17 cellular contexts compared by ENCODE assay signal in the genomic region with DNA sequence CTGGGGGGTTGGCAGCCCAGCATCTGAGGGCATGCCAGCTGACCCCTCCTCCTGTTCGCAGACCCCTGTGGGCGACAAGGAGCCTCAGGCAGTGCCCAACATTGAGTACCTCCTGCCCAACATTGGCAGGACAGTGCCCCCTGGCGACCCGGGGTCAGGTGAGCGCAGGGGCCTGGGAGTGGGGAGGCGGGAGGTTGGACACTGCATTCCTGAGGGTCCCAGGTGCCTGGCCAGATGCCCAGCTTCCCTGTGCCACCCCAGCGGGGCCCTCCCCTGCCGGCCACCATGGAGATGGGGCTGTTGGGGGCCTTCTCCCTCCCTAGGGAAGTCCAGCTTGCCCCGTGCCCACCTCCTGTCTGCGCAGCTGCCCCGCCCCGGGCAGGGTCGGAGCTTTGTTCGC.
DNase-seq lines count a peak whose midpoint lies in the region; ATAC-seq, FAIRE-seq and TF ChIP-seq lines count a peak whose summit lies in the region.
"Had no signal": no experiment of that assay in that cellular context is flagged by ENCODE, and none has a peak within 500 bp of the region (broad histone marks: within the 10 kb centered on the region; RNA-seq: fewer than 3 reads in every experiment).

No MANE protein-coding gene starts in this region.

- H3K27me3 ChIP-seq in H7 (ENCODE audit: control insufficient read depth, insufficient read depth, low read length) (no peaks in the 10 kb centered on the region), brain microvascular endothelial cell (replicated peaks) (no peaks in the 10 kb centered on the region)

- DNase-seq in 8988T (peak; percentile 7), H7 (peak; percentile 83), brain microvascular endothelial cell (no peak), kidney (peak; percentile 63), NCI-H2081 (lab: John Stamatoyannopoulos, UW) (no peak)
- DNase-seq in NK-92 treated with Interleukin-12 subunit alpha and Interleukin-12 subunit beta, amount 100 ng/mL, for 24 hours (lab: John Stamatoyannopoulos, UW) = no peak
- DNase-seq: C1 segment of cervical spinal cord; CD8-positive, alpha-beta T cell; COR-L47; DND-41; GDM1; GM23248; HCEC 1CT had no signal

- H3K27ac ChIP-seq in brain microvascular endothelial cell (no peak overlapping the region), kidney (ENCODE audit: low read depth in 2 of 2, low read length in 2 of 2) (no peak overlapping the region)
- H3K27ac ChIP-seq: GM23248, KMS-11 had no signal

- H3K9me3 ChIP-seq in kidney (ENCODE audit: control insufficient read depth in 1 of 2, low read length in 2 of 2) = no peaks in the 10 kb centered on the region

- H3K4me1 ChIP-seq in kidney (ENCODE audit: control insufficient read depth in 1 of 2, insufficient read depth in 1 of 2, low read depth in 1 of 2, low read length in 2 of 2) = no peaks in the 10 kb centered on the region

- H3K9ac ChIP-seq in kidney (ENCODE audit: low read length in 2 of 2) = no peak overlapping the region
- H3K9ac ChIP-seq: GM23248, KMS-11 had no signal

- FAIRE-seq in kidney (lab: Jason Lieb, UNC) = no peak
- FAIRE-seq: A204.1, GM12892 had no signal

- peaks cover 8% of the 10 kb centered on the region for H3K36me3 ChIP-seq in H7 (replicated peaks; ENCODE audit: control insufficient read depth, insufficient read depth, low read length)
- peaks cover 53% of the 10 kb centered on the region for H3K36me3 ChIP-seq in brain microvascular endothelial cell (replicated peaks)
- no peaks in the 10 kb centered on the region for H3K36me3 ChIP-seq in kidney (ENCODE audit: control insufficient read depth in 1 of 2, insufficient read depth in 2 of 2, low read length in 2 of 2)

- in situ Hi-C loops in brain microvascular endothelial cell (cut with HindIII; ENCODE audit: low pct_ligation_motif_present, low sequenced_read_pairs) = no loop called here

- H3K4me3 ChIP-seq in H7 (ENCODE audit: insufficient read depth, low read depth, low read length) = no peak overlapping the region
- H3K4me3 ChIP-seq in brain microvascular endothelial cell (ENCODE audit: low read depth, low read length) = no peak overlapping the region
- H3K4me3 ChIP-seq in kidney (ENCODE audit: low read length in 2 of 2) = no peak overlapping the region
- H3K4me3 ChIP-seq: GM23248 had no signal

- intact Hi-C loops in kidney (cut with DNase I) = loop anchor here (10.0 kb wide), 1 partner anchor 64 kb away; no protein-coding TSS in a partner anchor

- TF ChIP-seq CTCF in brain microvascular endothelial cell (IDR thresholded peaks at IDR 0.05; ENCODE audit: low read depth, low read length, missing control alignments) (peak; percentile 9), kidney (IDR thresholded peaks at IDR 0.05; ENCODE audit: borderline replicate concordance, extremely low read depth, insufficient read depth) (no peak)

- ATAC-seq in HG02852 (IDR thresholded peaks at IDR 0.05; ENCODE audit: unreplicated experiment) = no peak
- ATAC-seq: CD8-positive, alpha-beta T cell had no signal

Comparison
In these comparisons a context has a peak if more than half of its experiments do, and no peak if none do; other contexts are left out.
1. DNase-seq: peak in 8988T (single experiment), H7 (single experiment) and kidney (single experiment); none in brain microvascular endothelial cell (single experiment), NCI-H2081 (0 of 2) and NK-92 treated with Interleukin-12 subunit alpha and Interleukin-12 subunit beta, amount 100 ng/mL, for 24 hours (single experiment).